In the genomic region with DNA sequence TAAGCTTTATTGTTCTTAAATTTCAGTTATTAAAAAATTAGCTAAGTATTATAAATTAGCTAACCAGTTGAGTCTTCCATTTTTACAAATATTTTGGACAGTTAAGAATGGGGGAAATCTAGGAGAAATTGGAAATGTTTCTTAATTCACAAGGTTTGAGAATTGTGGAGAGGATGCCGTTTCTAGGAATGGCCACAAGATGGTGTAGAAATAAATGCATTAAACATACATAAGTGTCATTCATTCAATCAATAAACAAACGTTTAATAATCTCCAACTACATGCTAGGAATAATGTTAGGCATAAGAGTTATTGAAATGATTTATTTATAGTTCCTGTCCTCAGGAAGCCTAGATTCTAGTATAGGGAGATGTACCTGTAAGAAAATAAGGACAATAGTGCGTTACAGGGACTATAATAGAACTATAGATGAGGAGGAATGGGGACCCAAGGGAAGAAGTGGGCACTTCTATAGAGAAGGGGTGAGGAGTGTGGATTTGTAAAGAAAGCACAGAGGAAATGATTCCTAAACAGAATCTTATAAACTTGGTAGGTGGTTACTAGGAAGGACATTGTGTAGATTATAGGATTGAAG, we compare ENCODE assay signal across 9 cellular contexts.
DNase-seq lines count a peak whose midpoint lies in the region; ATAC-seq and TF ChIP-seq lines count a peak whose summit lies in the region.
"Had no signal": no experiment of that assay in that cellular context is flagged by ENCODE, and none has a peak within 500 bp of the region (broad histone marks: within the 10 kb centered on the region; RNA-seq: fewer than 3 reads in every experiment).

No MANE protein-coding gene starts in this region.

- ATAC-seq in DND-41 (ENCODE audit: insufficient read depth, low read depth), result no peak
- ATAC-seq in left colon, result no peak
- ATAC-seq: effector memory CD8-positive, alpha-beta T cell had no signal

- DNase-seq in DND-41 (no peak), cardiac fibroblast (ENCODE audit: low read depth in 2 of 2) (peak; percentile 29 to 45), NCI-H2196 (lab: John Stamatoyannopoulos, UW; ENCODE audit: unreplicated experiment) (no peak), erythroblast (lab: John Stamatoyannopoulos, UW) (no peak), left colon (no peak)
- DNase-seq in activated T-cell treated with anti-CD3 and anti-CD28 coated beads, Interleukin-2, amount 50 U/mL, for 48 hours, result no peak
- DNase-seq: effector memory CD8-positive, alpha-beta T cell had no signal

- no peaks in the 10 kb centered on the region for H4K20me1 ChIP-seq in DND-41 (ENCODE audit: insufficient read depth, low read length)
- no peaks in the 10 kb centered on the region for H4K20me1 ChIP-seq in KMS-11 (ENCODE audit: insufficient read depth)
- H4K20me1 ChIP-seq in neural cell (ENCODE audit: insufficient read depth), result no peaks in the 10 kb centered on the region

- H3K4me2 ChIP-seq in DND-41 (ENCODE audit: insufficient read depth, low read length), result no peak overlapping the region
- no peak overlapping the region for H3K4me2 ChIP-seq in KMS-11
- H3K4me2 ChIP-seq in neural cell (ENCODE audit: low read length), result no peak overlapping the region

- H3K4me1 ChIP-seq in DND-41 (ENCODE audit: insufficient read depth, low read length), result no peaks in the 10 kb centered on the region
- H3K4me1 ChIP-seq in KMS-11 (ENCODE audit: low read depth, poor library complexity, severe bottlenecking), result no peaks in the 10 kb centered on the region

- TF ChIP-seq POLR2A in erythroblast (IDR thresholded peaks at IDR 0.05; ENCODE audit: low read length), result no peak

- H3K9me2 ChIP-seq in neural cell (ENCODE audit: insufficient read depth, low read length), result no peaks in the 10 kb centered on the region

- TF ChIP-seq EP300 in neural cell (conservative IDR thresholded peaks at IDR 0.05; ENCODE audit: poor library complexity, severe bottlenecking), result no peak

- H3K27ac ChIP-seq in DND-41 (ENCODE audit: low read length), result no peak overlapping the region
- H3K27ac ChIP-seq in KMS-11, result no peak overlapping the region
- H3K27ac ChIP-seq in neural cell (ENCODE audit: low read length), result no peak overlapping the region

- H3K9me3 ChIP-seq in DND-41 (ENCODE audit: insufficient read depth, low read length, severe bottlenecking) (no peaks in the 10 kb centered on the region), neural cell (ENCODE audit: low read length) (no peaks in the 10 kb centered on the region)

- H3K4me3 ChIP-seq in DND-41 (ENCODE audit: low read depth in 1 of 2, low read length in 2 of 2), result no peak overlapping the region
- H3K4me3 ChIP-seq in KMS-11 (IDR thresholded peaks at IDR 0.05; ENCODE audit: insufficient read depth, low read depth, low read length), result no peak overlapping the region
- no peak overlapping the region for H3K4me3 ChIP-seq in cardiac fibroblast (replicated peaks in 1 of 2; ENCODE audit: low read depth in 2 of 2, low read length in 2 of 2)
- H3K4me3 ChIP-seq in neural cell (ENCODE audit: low read length), result no peak overlapping the region

- H3F3A ChIP-seq in neural cell (ENCODE audit: insufficient read depth, low read length, poor library complexity, severe bottlenecking), result no peaks in the 10 kb centered on the region

- H3K36me3 ChIP-seq in DND-41 (ENCODE audit: insufficient read depth, low read length), result no peaks in the 10 kb centered on the region
- H3K36me3 ChIP-seq in KMS-11 (ENCODE audit: insufficient read depth), result no peaks in the 10 kb centered on the region
- H3K36me3 ChIP-seq in neural cell (ENCODE audit: insufficient read depth, low read length), result no peaks in the 10 kb centered on the region

- H3K9ac ChIP-seq in DND-41 (ENCODE audit: low read depth, low read length) (no peak overlapping the region), KMS-11 (no peak overlapping the region), neural cell (ENCODE audit: low read length) (no peak overlapping the region)

- no peak for TF ChIP-seq RAD21 in neural cell (conservative IDR thresholded peaks at IDR 0.05)

- H3K79me2 ChIP-seq in DND-41 (ENCODE audit: insufficient read depth, low read length) (no peaks in the 10 kb centered on the region), KMS-11 (ENCODE audit: insufficient read depth, low read depth) (no peaks in the 10 kb centered on the region), neural cell (replicated peaks; ENCODE audit: insufficient read depth, low read length) (no peaks in the 10 kb centered on the region)

- TF ChIP-seq CTCF in DND-41 (IDR thresholded peaks at IDR 0.05; ENCODE audit: borderline replicate concordance, extremely low read depth, low read length, poor library complexity, severe bottlenecking), result peak; percentile 45
- TF ChIP-seq CTCF in KMS-11 (conservative IDR thresholded peaks at IDR 0.05; ENCODE audit: low read depth, low read length), result 0 out of 2 replicates have a peak, but pooled peaks have one; percentile 25
- peak; percentile 55 for TF ChIP-seq CTCF in cardiac fibroblast (IDR thresholded peaks at IDR 0.05; ENCODE audit: low read depth, low read length)
- TF ChIP-seq CTCF in neural cell (IDR thresholded peaks at IDR 0.05; ENCODE audit: poor library complexity, severe bottlenecking), result peak; percentile 31

- no peak overlapping the region for H2AFZ ChIP-seq in DND-41 (ENCODE audit: low read depth, low read length)
- no peak overlapping the region for H2AFZ ChIP-seq in KMS-11 (ENCODE audit: low read depth)
- H2AFZ ChIP-seq in neural cell (ENCODE audit: low read depth, low read length), result no peak overlapping the region

- intact Hi-C loops in left colon (cut with DNase I, micrococcal nuclease), result no loop called here

- H3K27me3 ChIP-seq in DND-41 (ENCODE audit: insufficient read depth, low read length, poor library complexity) (no peaks in the 10 kb centered on the region), KMS-11 (ENCODE audit: insufficient read depth, low read depth) (no peaks in the 10 kb centered on the region), neural cell (ENCODE audit: insufficient read depth, low read depth, low read length) (no peaks in the 10 kb centered on the region)

TF ChIP-seq in neural cell, 6 proteins besides CTCF, POLR2A, EP300 and RAD21:
- TF ChIP-seq, protein P1, sequence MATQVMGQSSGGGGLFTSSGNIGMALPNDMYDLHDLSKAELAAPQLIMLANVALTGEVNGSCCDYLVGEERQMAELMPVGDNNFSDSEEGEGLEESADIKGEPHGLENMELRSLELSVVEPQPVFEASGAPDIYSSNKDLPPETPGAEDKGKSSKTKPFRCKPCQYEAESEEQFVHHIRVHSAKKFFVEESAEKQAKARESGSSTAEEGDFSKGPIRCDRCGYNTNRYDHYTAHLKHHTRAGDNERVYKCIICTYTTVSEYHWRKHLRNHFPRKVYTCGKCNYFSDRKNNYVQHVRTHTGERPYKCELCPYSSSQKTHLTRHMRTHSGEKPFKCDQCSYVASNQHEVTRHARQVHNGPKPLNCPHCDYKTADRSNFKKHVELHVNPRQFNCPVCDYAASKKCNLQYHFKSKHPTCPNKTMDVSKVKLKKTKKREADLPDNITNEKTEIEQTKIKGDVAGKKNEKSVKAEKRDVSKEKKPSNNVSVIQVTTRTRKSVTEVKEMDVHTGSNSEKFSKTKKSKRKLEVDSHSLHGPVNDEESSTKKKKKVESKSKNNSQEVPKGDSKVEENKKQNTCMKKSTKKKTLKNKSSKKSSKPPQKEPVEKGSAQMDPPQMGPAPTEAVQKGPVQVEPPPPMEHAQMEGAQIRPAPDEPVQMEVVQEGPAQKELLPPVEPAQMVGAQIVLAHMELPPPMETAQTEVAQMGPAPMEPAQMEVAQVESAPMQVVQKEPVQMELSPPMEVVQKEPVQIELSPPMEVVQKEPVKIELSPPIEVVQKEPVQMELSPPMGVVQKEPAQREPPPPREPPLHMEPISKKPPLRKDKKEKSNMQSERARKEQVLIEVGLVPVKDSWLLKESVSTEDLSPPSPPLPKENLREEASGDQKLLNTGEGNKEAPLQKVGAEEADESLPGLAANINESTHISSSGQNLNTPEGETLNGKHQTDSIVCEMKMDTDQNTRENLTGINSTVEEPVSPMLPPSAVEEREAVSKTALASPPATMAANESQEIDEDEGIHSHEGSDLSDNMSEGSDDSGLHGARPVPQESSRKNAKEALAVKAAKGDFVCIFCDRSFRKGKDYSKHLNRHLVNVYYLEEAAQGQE (IDR thresholded peaks at IDR 0.05; ENCODE audit: borderline replicate concordance), result no peak
- TF ChIP-seq MXI1 (conservative IDR thresholded peaks at IDR 0.05; ENCODE audit: poor library complexity, severe bottlenecking) (no peak), EZH2 (IDR thresholded peaks at IDR 0.05; ENCODE audit: borderline replicate concordance, insufficient read depth, low read length, poor library complexity, severe bottlenecking) (no peak), TAF1 (IDR thresholded peaks at IDR 0.05; ENCODE audit: low read depth) (no peak), SMC3 (conservative IDR thresholded peaks at IDR 0.05; ENCODE audit: poor library complexity) (peak; percentile 34), POLR2AphosphoS5 (IDR thresholded peaks at IDR 0.05) (no peak)

Comparison
In these comparisons a context has a peak if more than half of its experiments do, and no peak if none do; other contexts are left out.
1. DNase-seq: peak in cardiac fibroblast (2 of 2); none in DND-41 (single experiment), NCI-H2196 (single experiment), activated T-cell treated with anti-CD3 and anti-CD28 coated beads, Interleukin-2, amount 50 U/mL, for 48 hours (0 of 2), erythroblast (0 of 2) and left colon (0 of 2).
2. Peak in every context shown above with its lines, with median percentiles within 50 percentile points of each other: CTCF ChIP-seq.